8 cellular contexts compared by ENCODE assay signal in the genomic region with DNA sequence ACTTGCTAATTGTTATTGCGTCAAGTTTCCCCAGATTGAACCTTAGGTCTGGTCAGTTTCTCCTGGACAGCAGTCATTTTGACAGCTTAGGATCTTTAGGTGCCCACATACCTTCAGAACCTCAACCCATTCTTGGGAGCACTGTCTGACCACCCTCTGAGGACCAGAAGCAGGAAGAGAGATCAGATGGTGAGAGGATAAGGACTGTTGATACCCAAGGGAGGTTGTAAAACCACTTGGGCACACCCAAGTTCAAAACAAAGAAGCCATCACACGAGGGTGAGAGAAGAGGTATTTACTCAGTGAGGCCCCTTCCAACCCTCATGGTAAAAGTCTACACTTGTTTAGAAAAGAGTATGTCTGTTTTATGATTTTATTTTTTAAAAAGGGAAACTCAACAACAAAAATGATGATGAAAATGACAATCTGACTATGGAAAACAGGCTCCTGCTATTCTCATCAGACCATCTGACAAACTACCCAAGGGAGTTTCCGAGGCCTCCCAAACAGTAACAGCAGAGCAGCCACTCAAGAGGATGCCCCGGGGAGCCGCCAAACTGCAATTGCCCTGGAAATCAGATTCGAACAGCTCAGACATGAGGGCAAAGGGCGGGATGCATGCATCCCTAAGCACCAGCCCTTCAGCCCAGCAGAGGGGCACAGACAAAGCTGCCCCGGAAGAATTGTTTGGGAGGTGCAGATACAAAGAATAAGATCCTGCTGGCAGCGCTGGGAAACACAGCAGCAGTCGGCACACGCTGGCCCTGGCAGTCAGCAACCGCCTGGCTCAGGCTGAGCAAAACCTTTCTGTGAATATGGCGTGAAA.
DNase-seq lines count a peak whose midpoint lies in the region; ATAC-seq and TF ChIP-seq lines count a peak whose summit lies in the region.

No MANE protein-coding gene starts in this region.

- peak overlapping the region; percentile 46 for H3K4me3 Mint-ChIP-seq in central memory CD8-positive, alpha-beta T cell

- peak overlapping the region; percentile 64 for H3K4me2 ChIP-seq in Loucy (ENCODE audit: low read depth, low read length, poor library complexity, severe bottlenecking)
- H3K4me2 ChIP-seq in neuronal stem cell (ENCODE audit: insufficient read depth, low read length, poor library complexity, severe bottlenecking): peak overlapping the region; percentile 43

- H2AFZ ChIP-seq in Loucy (ENCODE audit: low read length) (0 out of 2 replicates have a peak overlapping the region, but pooled peaks have one; percentile 1), neuronal stem cell (ENCODE audit: low read length) (peak overlapping the region; percentile 95)

- H2BK12ac ChIP-seq in neuronal stem cell (ENCODE audit: low read length): peak overlapping the region; percentile 14

- no peak overlapping the region for H4K91ac ChIP-seq in neuronal stem cell (ENCODE audit: low read depth, low read length, poor library complexity)

- H3F3A ChIP-seq in Loucy (ENCODE audit: low read depth): peaks cover 10% of the 10 kb centered on the region

- H3K9me3 ChIP-seq in Loucy (ENCODE audit: insufficient read depth, low read depth, low read length): no peaks in the 10 kb centered on the region
- no peaks in the 10 kb centered on the region for H3K9me3 ChIP-seq in neuronal stem cell (replicated peaks in 1 of 2; ENCODE audit: control insufficient read depth in 2 of 2, insufficient read depth in 1 of 2, low read depth in 1 of 2, low read length in 2 of 2)

- H2AK5ac ChIP-seq in neuronal stem cell (ENCODE audit: low read depth, low read length): no peak overlapping the region

- no peaks in the 10 kb centered on the region for H3K79me1 ChIP-seq in neuronal stem cell (ENCODE audit: low read depth, low read length)

- no peak overlapping the region for H2BK15ac ChIP-seq in neuronal stem cell (ENCODE audit: low read length)

- no peak overlapping the region for H3K14ac ChIP-seq in neuronal stem cell (ENCODE audit: low read length)

- no peak for DNase-seq in central memory CD8-positive, alpha-beta T cell (ENCODE audit: low spot score in 2 of 2)
- DNase-seq in neuronal stem cell (ENCODE audit: low spot score) (no peak), SK-N-DZ (ENCODE audit: low spot score) (no peak)
- DNase-seq in activated CD4-positive, CD25-positive, alpha-beta regulatory T cell (lab: John Stamatoyannopoulos, UW): no peak

- no peak overlapping the region for H4K8ac ChIP-seq in neuronal stem cell (ENCODE audit: low read depth, low read length)

- H4K20me1 ChIP-seq in Loucy (ENCODE audit: insufficient read depth, low read length, poor library complexity, severe bottlenecking): no peaks in the 10 kb centered on the region

- no peak overlapping the region for H3K27ac ChIP-seq in neuronal stem cell (replicated peaks; ENCODE audit: low read length)

- H3K4me1 ChIP-seq in Loucy (ENCODE audit: insufficient read depth, low read length, poor library complexity, severe bottlenecking): peaks cover 67% of the 10 kb centered on the region
- H3K4me1 ChIP-seq in neuronal stem cell (ENCODE audit: control insufficient read depth in 2 of 2, insufficient read depth in 1 of 2, low read depth in 1 of 2, low read length in 2 of 2): peaks cover 10 to 22% of the 10 kb centered on the region in 2 donors

- peak overlapping the region; percentile 57 for H3K9ac ChIP-seq in Loucy (ENCODE audit: low read depth, low read length, poor library complexity, severe bottlenecking)
- H3K9ac ChIP-seq in neuronal stem cell (ENCODE audit: low read depth, low read length, poor library complexity): no peak overlapping the region

- no peak overlapping the region for H3K4ac ChIP-seq in neuronal stem cell (ENCODE audit: low read length)

- H3K79me2 ChIP-seq in Loucy (ENCODE audit: insufficient read depth, low read length): no peaks in the 10 kb centered on the region

- no peaks in the 10 kb centered on the region for H3K9me3 Mint-ChIP-seq in central memory CD8-positive, alpha-beta T cell

- ATAC-seq in GM18861 (IDR thresholded peaks at IDR 0.05; ENCODE audit: unreplicated experiment): peak; percentile 25
- ATAC-seq in central memory CD8-positive, alpha-beta T cell (replicated peaks; ENCODE audit: extremely low read depth, poor library complexity, severe bottlenecking): peak; percentile 57
- no peak for ATAC-seq in GM18870 (IDR thresholded peaks at IDR 0.05; ENCODE audit: unreplicated experiment)
- ATAC-seq in HG02870 (IDR thresholded peaks at IDR 0.05; ENCODE audit: unreplicated experiment): no peak

- peaks cover 2% of the 10 kb centered on the region for H3K36me3 Mint-ChIP-seq in central memory CD8-positive, alpha-beta T cell (ENCODE audit: insufficient read depth)

- H3K27ac Mint-ChIP-seq in central memory CD8-positive, alpha-beta T cell (ENCODE audit: low read depth): peak overlapping the region; percentile 79

- no peak for TF ChIP-seq CTCF in Loucy (conservative IDR thresholded peaks at IDR 0.05; ENCODE audit: low read length)

- peak overlapping the region; percentile 77 for H3K18ac ChIP-seq in neuronal stem cell (ENCODE audit: low read length)

- H3K9me2 ChIP-seq in Loucy (replicated peaks; ENCODE audit: low read depth, low read length): no peaks in the 10 kb centered on the region

- WGBS in neuronal stem cell (ENCODE audit: extremely low coverage in 2 of 2, insufficient read length in 2 of 2, insufficient replicate concordance in 1 of 2), 2 donors: no CpG with 5 or more reads among the region's 13 CpGs

- H3K4me1 Mint-ChIP-seq in central memory CD8-positive, alpha-beta T cell: peaks cover 56% of the 10 kb centered on the region

- H2BK5ac ChIP-seq in neuronal stem cell (ENCODE audit: low read length): no peak overlapping the region

- H3K36me3 ChIP-seq in Loucy (ENCODE audit: insufficient read depth, low read length) (no peaks in the 10 kb centered on the region), neuronal stem cell (replicated peaks in 1 of 2; ENCODE audit: control insufficient read depth in 2 of 2, insufficient read depth in 2 of 2, low read length in 2 of 2) (no peaks in the 10 kb centered on the region)

- H3K27me3 ChIP-seq in Loucy (ENCODE audit: insufficient read depth, low read length, poor library complexity, severe bottlenecking): no peaks in the 10 kb centered on the region
- no peaks in the 10 kb centered on the region for H3K27me3 ChIP-seq in neuronal stem cell (ENCODE audit: control insufficient read depth in 3 of 3, insufficient read depth in 3 of 3, low read depth in 1 of 3, low read length in 3 of 3)

- H3K27me3 Mint-ChIP-seq in central memory CD8-positive, alpha-beta T cell: no peaks in the 10 kb centered on the region

- H3K4me3 ChIP-seq in Loucy (ENCODE audit: low read length, poor library complexity, severe bottlenecking): peak overlapping the region; percentile 31
- peak overlapping the region in 1 of 2 donors; percentile 30 for H3K4me3 ChIP-seq in neuronal stem cell (ENCODE audit: low read length in 2 of 2)

- no peak overlapping the region for H3K23ac ChIP-seq in neuronal stem cell (ENCODE audit: low read depth, low read length, poor library complexity)

- H2BK120ac ChIP-seq in neuronal stem cell (ENCODE audit: low read depth, low read length): no peak overlapping the region

Comparison
In these comparisons a context has a peak if more than half of its experiments do, and no peak if none do; other contexts are left out.
1. ATAC-seq: peak in GM18861 (single experiment) and central memory CD8-positive, alpha-beta T cell (single experiment); none in GM18870 (single experiment) and HG02870 (single experiment).